In the genomic region with DNA sequence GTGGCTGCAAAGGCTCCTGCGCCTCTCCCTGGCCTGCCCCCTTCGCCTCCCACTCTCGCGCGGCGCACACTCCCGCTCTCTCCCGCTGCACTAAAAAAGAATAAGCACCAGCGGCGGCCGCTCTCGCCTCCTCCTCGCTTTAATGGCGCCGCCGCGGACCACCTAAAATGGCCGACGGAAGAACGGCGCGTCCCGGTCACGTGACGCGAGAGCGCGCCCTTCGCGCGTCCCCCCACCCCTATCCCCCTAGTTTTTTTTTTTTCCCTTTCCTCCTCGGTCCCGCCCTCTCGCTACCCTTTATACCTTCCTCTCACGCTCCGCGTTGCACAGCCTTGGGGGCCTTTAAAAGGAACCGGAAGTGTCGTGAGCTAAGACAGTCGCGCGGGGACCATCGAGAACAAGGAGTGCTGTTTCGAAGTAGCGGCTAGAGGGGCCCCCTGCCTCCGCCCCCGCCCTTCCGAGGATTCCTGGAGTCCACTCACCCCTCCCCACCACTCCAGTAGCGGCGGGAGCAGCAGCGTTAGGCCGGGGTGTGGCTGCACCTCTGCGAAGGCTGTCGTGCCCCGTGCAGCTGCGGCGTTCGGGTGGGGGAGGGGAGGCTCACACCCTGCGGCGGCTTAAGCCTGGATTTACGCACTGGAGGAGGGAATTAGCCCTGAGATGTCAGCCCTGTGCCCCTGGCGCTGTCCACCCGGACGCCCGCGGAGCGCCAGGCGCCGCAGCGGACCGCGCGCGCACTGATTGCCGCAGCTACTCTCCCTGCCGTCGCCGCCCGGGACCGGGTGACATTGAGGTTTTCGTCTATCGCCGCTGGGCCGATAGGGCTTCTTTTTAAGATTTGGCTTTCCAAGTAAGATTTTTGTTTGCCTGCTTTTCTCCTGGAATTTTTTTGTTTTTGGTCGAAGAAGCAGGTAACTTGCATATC, we compare ENCODE assay signal across 1 cellular context.
A peak's percentile ranks its signal among the peaks of the same experiment; 100 is the strongest.
TF ChIP-seq lines count a peak whose summit lies in the region.

TSS of gene HNRNPD (minus strand) at position 176 of the 925 bp plus-strand sequence. CDS start 313 bp downstream, outside the sequence.

TF ChIP-seq in K562, 482 proteins besides CTCF, POLR2A, EP300 and RAD21 (continued from another document and continues in another):
- TF ChIP-seq THAP12 (CRISPR knock-in tag; IDR thresholded peaks at IDR 0.05) (peak; percentile 94; the same call in 1 of the 2 replicates), CBFB (CRISPR knock-in tag; IDR thresholded peaks at IDR 0.05) (0 out of 2 replicates have a peak, but pooled peaks have one; percentile 39), EGR1 (conservative IDR thresholded peaks at IDR 0.05) (peak; percentile 97), POU5F1 (IDR thresholded peaks at IDR 0.05; ENCODE audit: borderline replicate concordance, low read depth, low read length, partially characterized antibody) (no peak), CUX1 (CRISPR knock-in tag; IDR thresholded peaks at IDR 0.05) (no peak), RCOR1 (IDR thresholded peaks at IDR 0.05; ENCODE audit: borderline replicate concordance in 1 of 2, low read depth in 2 of 2, low read length in 2 of 2) (peak; percentile 76 to 94; a peak in 3 of 4 replicates), STAT5A (IDR thresholded peaks at IDR 0.05; ENCODE audit: borderline replicate concordance, low read length) (peak; percentile 31; the same call in 1 of the 2 replicates), ETV6 (IDR thresholded peaks at IDR 0.05; ENCODE audit: borderline replicate concordance in 1 of 2, low read depth in 2 of 2, low read length in 1 of 2) (peak; percentile 47 to 57; a peak in 2 of 4 replicates), ETV6 (CRISPR knock-in tag; IDR thresholded peaks at IDR 0.05; ENCODE audit: borderline replicate concordance) (no peak), CHD1 (IDR thresholded peaks at IDR 0.05; ENCODE audit: low read length) (peak; percentile 36), ELF2 (CRISPR knock-in tag; IDR thresholded peaks at IDR 0.05) (peak; percentile 48; the same call in 1 of the 2 replicates), U2AF2 (optimal IDR thresholded peaks at IDR 0.05; ENCODE audit: low read depth, low read length) (no peak), DACH1 (IDR thresholded peaks at IDR 0.05; ENCODE audit: partially characterized antibody) (peak; percentile 50), GTF2F1 (IDR thresholded peaks at IDR 0.05; ENCODE audit: low read depth, low read length) (no peak; the same call in 1 of the 2 replicates), NEUROD1 (IDR thresholded peaks at IDR 0.05; ENCODE audit: borderline replicate concordance, low read depth, low read length, partially characterized antibody) (peak; percentile 65), FOXO4 (CRISPR knock-in tag; IDR thresholded peaks at IDR 0.05) (no peak), KLF6 (CRISPR knock-in tag; IDR thresholded peaks at IDR 0.05; ENCODE audit: borderline replicate concordance) (no peak), POLR2G (IDR thresholded peaks at IDR 0.05; ENCODE audit: low read depth, low read length) (peak; percentile 94), RBM34 (IDR thresholded peaks at IDR 0.05; ENCODE audit: borderline replicate concordance, insufficient read depth, low read length) (no peak), E2F8 (IDR thresholded peaks at IDR 0.05; ENCODE audit: low read depth, partially characterized antibody) (peak; percentile 85), PYGO2 (tag; IDR thresholded peaks at IDR 0.05) (no peak), TCF3 (CRISPR knock-in tag; IDR thresholded peaks at IDR 0.05) (peak; percentile 48), SIN3B (IDR thresholded peaks at IDR 0.05; ENCODE audit: low read depth) (0 out of 2 replicates have a peak, but pooled peaks have one; percentile 62), NUFIP1 (IDR thresholded peaks at IDR 0.05; ENCODE audit: partially characterized antibody) (no peak), CSDE1 (IDR thresholded peaks at IDR 0.05) (peak in 1 of 2 experiments; percentile 84; a peak in 1 of 4 replicates), ETV1 (tag; conservative IDR thresholded peaks at IDR 0.05; ENCODE audit: low read depth) (peak; percentile 88), ETS2 (tag; IDR thresholded peaks at IDR 0.05; ENCODE audit: borderline replicate concordance, poor library complexity, severe bottlenecking) (no peak), RBM25 (IDR thresholded peaks at IDR 0.05; ENCODE audit: low read depth, low read length, severe bottlenecking) (no peak), ZNF175 (CRISPR knock-in tag; IDR thresholded peaks at IDR 0.05; ENCODE audit: low read depth) (no peak), TCF7L2 (IDR thresholded peaks at IDR 0.05; ENCODE audit: low read depth, low read length) (no peak)
- TF ChIP-seq, protein P1, sequence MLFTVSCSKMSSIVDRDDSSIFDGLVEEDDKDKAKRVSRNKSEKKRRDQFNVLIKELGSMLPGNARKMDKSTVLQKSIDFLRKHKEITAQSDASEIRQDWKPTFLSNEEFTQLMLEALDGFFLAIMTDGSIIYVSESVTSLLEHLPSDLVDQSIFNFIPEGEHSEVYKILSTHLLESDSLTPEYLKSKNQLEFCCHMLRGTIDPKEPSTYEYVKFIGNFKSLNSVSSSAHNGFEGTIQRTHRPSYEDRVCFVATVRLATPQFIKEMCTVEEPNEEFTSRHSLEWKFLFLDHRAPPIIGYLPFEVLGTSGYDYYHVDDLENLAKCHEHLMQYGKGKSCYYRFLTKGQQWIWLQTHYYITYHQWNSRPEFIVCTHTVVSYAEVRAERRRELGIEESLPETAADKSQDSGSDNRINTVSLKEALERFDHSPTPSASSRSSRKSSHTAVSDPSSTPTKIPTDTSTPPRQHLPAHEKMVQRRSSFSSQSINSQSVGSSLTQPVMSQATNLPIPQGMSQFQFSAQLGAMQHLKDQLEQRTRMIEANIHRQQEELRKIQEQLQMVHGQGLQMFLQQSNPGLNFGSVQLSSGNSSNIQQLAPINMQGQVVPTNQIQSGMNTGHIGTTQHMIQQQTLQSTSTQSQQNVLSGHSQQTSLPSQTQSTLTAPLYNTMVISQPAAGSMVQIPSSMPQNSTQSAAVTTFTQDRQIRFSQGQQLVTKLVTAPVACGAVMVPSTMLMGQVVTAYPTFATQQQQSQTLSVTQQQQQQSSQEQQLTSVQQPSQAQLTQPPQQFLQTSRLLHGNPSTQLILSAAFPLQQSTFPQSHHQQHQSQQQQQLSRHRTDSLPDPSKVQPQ (CRISPR knock-in tag; IDR thresholded peaks at IDR 0.05; ENCODE audit: borderline replicate concordance), result no peak
- TF ChIP-seq, protein P2, sequence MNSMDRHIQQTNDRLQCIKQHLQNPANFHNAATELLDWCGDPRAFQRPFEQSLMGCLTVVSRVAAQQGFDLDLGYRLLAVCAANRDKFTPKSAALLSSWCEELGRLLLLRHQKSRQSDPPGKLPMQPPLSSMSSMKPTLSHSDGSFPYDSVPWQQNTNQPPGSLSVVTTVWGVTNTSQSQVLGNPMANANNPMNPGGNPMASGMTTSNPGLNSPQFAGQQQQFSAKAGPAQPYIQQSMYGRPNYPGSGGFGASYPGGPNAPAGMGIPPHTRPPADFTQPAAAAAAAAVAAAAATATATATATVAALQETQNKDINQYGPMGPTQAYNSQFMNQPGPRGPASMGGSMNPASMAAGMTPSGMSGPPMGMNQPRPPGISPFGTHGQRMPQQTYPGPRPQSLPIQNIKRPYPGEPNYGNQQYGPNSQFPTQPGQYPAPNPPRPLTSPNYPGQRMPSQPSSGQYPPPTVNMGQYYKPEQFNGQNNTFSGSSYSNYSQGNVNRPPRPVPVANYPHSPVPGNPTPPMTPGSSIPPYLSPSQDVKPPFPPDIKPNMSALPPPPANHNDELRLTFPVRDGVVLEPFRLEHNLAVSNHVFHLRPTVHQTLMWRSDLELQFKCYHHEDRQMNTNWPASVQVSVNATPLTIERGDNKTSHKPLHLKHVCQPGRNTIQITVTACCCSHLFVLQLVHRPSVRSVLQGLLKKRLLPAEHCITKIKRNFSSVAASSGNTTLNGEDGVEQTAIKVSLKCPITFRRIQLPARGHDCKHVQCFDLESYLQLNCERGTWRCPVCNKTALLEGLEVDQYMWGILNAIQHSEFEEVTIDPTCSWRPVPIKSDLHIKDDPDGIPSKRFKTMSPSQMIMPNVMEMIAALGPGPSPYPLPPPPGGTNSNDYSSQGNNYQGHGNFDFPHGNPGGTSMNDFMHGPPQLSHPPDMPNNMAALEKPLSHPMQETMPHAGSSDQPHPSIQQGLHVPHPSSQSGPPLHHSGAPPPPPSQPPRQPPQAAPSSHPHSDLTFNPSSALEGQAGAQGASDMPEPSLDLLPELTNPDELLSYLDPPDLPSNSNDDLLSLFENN (IDR thresholded peaks at IDR 0.05; ENCODE audit: low read depth in 2 of 2, low read length in 2 of 2), result peak in 1 of 2 experiments; percentile 53; a peak in 1 of 4 replicates
- TF ChIP-seq, protein P3, sequence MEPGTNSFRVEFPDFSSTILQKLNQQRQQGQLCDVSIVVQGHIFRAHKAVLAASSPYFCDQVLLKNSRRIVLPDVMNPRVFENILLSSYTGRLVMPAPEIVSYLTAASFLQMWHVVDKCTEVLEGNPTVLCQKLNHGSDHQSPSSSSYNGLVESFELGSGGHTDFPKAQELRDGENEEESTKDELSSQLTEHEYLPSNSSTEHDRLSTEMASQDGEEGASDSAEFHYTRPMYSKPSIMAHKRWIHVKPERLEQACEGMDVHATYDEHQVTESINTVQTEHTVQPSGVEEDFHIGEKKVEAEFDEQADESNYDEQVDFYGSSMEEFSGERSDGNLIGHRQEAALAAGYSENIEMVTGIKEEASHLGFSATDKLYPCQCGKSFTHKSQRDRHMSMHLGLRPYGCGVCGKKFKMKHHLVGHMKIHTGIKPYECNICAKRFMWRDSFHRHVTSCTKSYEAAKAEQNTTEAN (CRISPR knock-in tag; IDR thresholded peaks at IDR 0.05), result 0 out of 2 replicates have a peak, but pooled peaks have one; percentile 17
